In the genomic region with DNA sequence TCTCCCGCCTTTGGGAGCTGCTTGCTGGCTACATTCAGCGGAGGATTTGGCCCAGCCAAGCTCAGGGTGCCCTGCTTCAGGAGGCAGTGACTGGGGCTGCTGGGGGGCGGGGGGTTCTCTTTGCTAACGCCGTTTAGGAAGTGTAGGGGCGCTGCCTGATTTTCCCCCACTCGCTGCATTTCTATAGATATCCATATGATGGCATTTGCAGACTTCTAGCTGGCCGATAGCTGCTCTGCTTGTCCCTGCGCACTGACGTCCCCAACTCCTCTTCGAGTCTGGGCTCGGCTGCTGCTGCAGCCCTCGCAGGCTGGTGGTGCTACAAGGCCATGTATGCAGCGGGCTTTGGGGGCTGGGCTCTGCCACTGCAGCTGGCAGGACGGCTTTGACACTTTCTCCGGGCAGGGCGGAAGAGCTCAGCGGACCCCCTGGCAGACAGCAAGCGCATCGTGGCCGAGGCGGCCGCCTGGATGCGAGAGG, we compare ENCODE assay signal across 8 cellular contexts. TPM values are rescaled to one million over a fixed set of nuclear protein-coding genes. Genes with fewer than 3 reads are reported as not detected.
DNase-seq lines count a peak whose midpoint lies in the region; ATAC-seq and TF ChIP-seq lines count a peak whose summit lies in the region.

No MANE protein-coding gene starts in this region.

- H2BK20ac ChIP-seq in H9 (ENCODE audit: low read depth, low read length, poor library complexity, severe bottlenecking) = no peak overlapping the region

- H3K9me3 Mint-ChIP-seq in H9 = no peaks in the 10 kb centered on the region; a peak in 1 of 5 replicates

- peak; percentile 61 for TF ChIP-seq CTCF in H9 (conservative IDR thresholded peaks at IDR 0.05)
- no peak for TF ChIP-seq CTCF in GM13976 (IDR thresholded peaks at IDR 0.05; ENCODE audit: borderline replicate concordance, control extremely low read depth, extremely low read depth, insufficient read depth, missing control alignments)

- H3K23me2 ChIP-seq in H9 (ENCODE audit: insufficient read length, low read depth, low read length, poor library complexity, severe bottlenecking) = peaks cover 46% of the 10 kb centered on the region

- no peak overlapping the region for H4K91ac ChIP-seq in H9 (ENCODE audit: insufficient read length, low read depth, low read length)

- peaks cover 36 to 38% of the 10 kb centered on the region in 2 experiments for H3K4me1 Mint-ChIP-seq in H9

- no peak overlapping the region for H4K5ac ChIP-seq in H9 (ENCODE audit: insufficient read length, low read depth, low read length)

- no peak for ATAC-seq in HG02642 (IDR thresholded peaks at IDR 0.05; ENCODE audit: poor library complexity, unreplicated experiment)
- no peak for ATAC-seq in HG03457 (IDR thresholded peaks at IDR 0.05; ENCODE audit: unreplicated experiment)
- ATAC-seq in HG03108 (IDR thresholded peaks at IDR 0.05; ENCODE audit: unreplicated experiment) = no peak

- H3K27me3 Mint-ChIP-seq in H9 (ENCODE audit: low read depth) = peaks cover 67% of the 10 kb centered on the region

- no peak overlapping the region for H3K4ac ChIP-seq in H9 (ENCODE audit: low read depth, low read length)

- in situ Hi-C loops in GM13976 (cut with MboI; ENCODE audit: low sequenced_read_pairs, unreplicated experiment) = loop anchor here (25.0 kb wide), 1 partner anchor 1672 kb away; no protein-coding TSS in a partner anchor

- H3K9ac ChIP-seq in H9 (ENCODE audit: extremely low read depth, insufficient read length, low read length) = no peak overlapping the region

- H2BK15ac ChIP-seq in H9 (ENCODE audit: low read depth, low read length) = no peak overlapping the region

- no peaks in the 10 kb centered on the region for H3K79me2 ChIP-seq in H9 (ENCODE audit: insufficient read depth, low read length)

- H3K27me3 ChIP-seq in H9 (ENCODE audit: insufficient read depth, low read length) (peaks cover 22% of the 10 kb centered on the region), neuron (ENCODE audit: insufficient read depth, low read length) (peaks cover 42% of the 10 kb centered on the region)

- no peak overlapping the region for H4K8ac ChIP-seq in H9 (replicated peaks; ENCODE audit: insufficient read length, low read depth, low read length)

- H3K4me3 Mint-ChIP-seq in H9 = peak overlapping the region; percentile 76 to 92

- no peak overlapping the region for H2BK12ac ChIP-seq in H9 (ENCODE audit: insufficient read length, low read depth, low read length)

- no peaks in the 10 kb centered on the region for H3K9me3 ChIP-seq in H9 (ENCODE audit: control insufficient read depth, low read depth, low read length)
- H3K9me3 ChIP-seq in neuron (ENCODE audit: low read length) = no peaks in the 10 kb centered on the region

- H3K36me3 ChIP-seq in neuron (ENCODE audit: insufficient read depth, low read length) = no peaks in the 10 kb centered on the region

- H2AFZ ChIP-seq in H9 (ENCODE audit: low read length) (no peak overlapping the region), neuron (ENCODE audit: low read depth, low read length) (peak overlapping the region; percentile 85)

- H2BK5ac ChIP-seq in H9 (ENCODE audit: insufficient read length, low read length) = no peak overlapping the region

- no peak overlapping the region for H2BK120ac ChIP-seq in H9 (ENCODE audit: low read depth, low read length, poor library complexity, severe bottlenecking)

- H3K79me1 ChIP-seq in H9 (ENCODE audit: insufficient read depth, low read depth, low read length, poor library complexity, severe bottlenecking) = no peaks in the 10 kb centered on the region

- H3K4me1 ChIP-seq in H9 (ENCODE audit: insufficient read depth, low read length) (no peaks in the 10 kb centered on the region), neuron (ENCODE audit: insufficient read depth, low read length) (peaks cover 26% of the 10 kb centered on the region)

- no peak overlapping the region; the same call in 1 of the 2 replicates for H3K14ac ChIP-seq in H9 (ENCODE audit: insufficient read depth, low read length)

- no peak overlapping the region for H3K23ac ChIP-seq in H9 (ENCODE audit: insufficient read length, low read depth, low read length)

- DNase-seq in H9 = peak; percentile 88
- DNase-seq in NCI-H82 treated with DMSO at 0.1 percent for 48 hours (lab: John Stamatoyannopoulos, UW; ENCODE audit: unreplicated experiment) = peak; percentile 48
- peak; percentile 79 for DNase-seq in fibroblast of gingiva (ENCODE audit: low read depth)
- no peak for DNase-seq in GM13976 (ENCODE audit: low spot score)

- H3K27ac ChIP-seq in H9 (ENCODE audit: insufficient read length, low read depth, low read length) = no peak overlapping the region

- H3K36me3 Mint-ChIP-seq in H9 (ENCODE audit: insufficient read depth in 1 of 3, low read depth in 3 of 3) = no peaks in the 10 kb centered on the region

- H4K20me1 ChIP-seq in H9 (ENCODE audit: control insufficient read depth, insufficient read depth, insufficient read length) = no peaks in the 10 kb centered on the region

- H3K4me3 ChIP-seq in neuron (ENCODE audit: low read length) = peak overlapping the region; percentile 58

- H3K4me2 ChIP-seq in H9 (ENCODE audit: insufficient read depth, insufficient read length, low read length) = peak overlapping the region; percentile 97

- no peak overlapping the region for H3K56ac ChIP-seq in H9 (ENCODE audit: insufficient read length, low read depth, low read length)

- no peak overlapping the region for H3K18ac ChIP-seq in H9 (ENCODE audit: insufficient read length, low read depth, low read length)

- no peak overlapping the region for H2AK5ac ChIP-seq in H9 (ENCODE audit: insufficient read length, low read length)

- no peak overlapping the region for H3T11ph ChIP-seq in H9 (ENCODE audit: low read length)

- no CpG with 5 or more reads among the region's 24 CpGs for WGBS in H9 (ENCODE audit: extremely low coverage, insufficient read length, low lambda C conversion rate)

- no peak overlapping the region for H3K27ac Mint-ChIP-seq in H9

RNA-seq across cellular contexts. Expression of gene LRFN5, which starts 3.1 kb away (rescaled TPM):
- total RNA-seq in H9 (2021) = 1.3 and 3.0 TPM in 2 replicates
